Comparison of ENCODE assay signal across 23 cellular contexts in genomic region chr9:106481003-106481614, GRCh38.
"Had no signal": no experiment of that assay in that cellular context is flagged by ENCODE, and none has a peak within 500 bp of the region (broad histone marks: within the 10 kb centered on the region; RNA-seq: fewer than 3 reads in every experiment).

No MANE protein-coding gene starts in this region.

- H3K27ac Mint-ChIP-seq: activated CD8-positive, alpha-beta memory T cell treated with anti-CD3 and anti-CD28 coated beads, Interleukin-2, amount 10 ng/mL, durations not matched to agents 7 days and 5 days; activated T-cell treated with anti-CD3 and anti-CD28 coated beads, Interleukin-2, amount 50 U/mL, for 24 hours had no signal

- H3K4me3 Mint-ChIP-seq: activated CD8-positive, alpha-beta memory T cell treated with anti-CD3 and anti-CD28 coated beads, Interleukin-2, amount 10 ng/mL, durations not matched to agents 7 days and 5 days; activated T-cell treated with anti-CD3 and anti-CD28 coated beads, Interleukin-2, amount 50 U/mL, for 24 hours; brain; central memory CD8-positive, alpha-beta T cell; neural crest cell had no signal

- H3K4me1 Mint-ChIP-seq: activated CD8-positive, alpha-beta memory T cell treated with anti-CD3 and anti-CD28 coated beads, Interleukin-2, amount 10 ng/mL, durations not matched to agents 7 days and 5 days; central memory CD8-positive, alpha-beta T cell had no signal

- H3K9me3 Mint-ChIP-seq: activated T-cell treated with anti-CD3 and anti-CD28 coated beads, Interleukin-2, amount 50 U/mL, for 24 hours; central memory CD8-positive, alpha-beta T cell; neural crest cell had no signal

- H3K27me3 ChIP-seq: esophagus muscularis mucosa, gastrocnemius medialis, heart left ventricle, right lobe of liver, stomach, testis had no signal

- H3K9me3 ChIP-seq: esophagus muscularis mucosa, gastrocnemius medialis, heart left ventricle, right lobe of liver, stomach, testis had no signal

- H3K36me3 Mint-ChIP-seq: activated CD8-positive, alpha-beta memory T cell treated with anti-CD3 and anti-CD28 coated beads, Interleukin-2, amount 10 ng/mL, durations not matched to agents 7 days and 5 days; brain had no signal

- H3K36me3 ChIP-seq: esophagus muscularis mucosa, gastrocnemius medialis, heart left ventricle, right lobe of liver, stomach had no signal

- H3K4me3 ChIP-seq: coronary artery, esophagus muscularis mucosa, gastrocnemius medialis, heart left ventricle, lung, right lobe of liver, stomach, testis had no signal

- DNase-seq: activated CD4-positive, alpha-beta T cell treated with anti-CD3 and anti-CD28 coated beads, Interleukin-2, amount 50 U/mL, for 4 hours; activated CD8-positive, alpha-beta memory T cell treated with anti-CD3 and anti-CD28 coated beads, Interleukin-2, amount 10 ng/mL, durations not matched to agents 7 days and 5 days; activated gamma-delta T cell; activated T-cell treated with anti-CD3 and anti-CD28 coated beads, Interleukin-2, amount 50 U/mL, for 24 hours; amniotic stem cell; gastrocnemius medialis; heart left ventricle; left colon; midbrain; right lobe of liver; stimulated activated CD4-positive, alpha-beta T cell treated with anti-CD3 and anti-CD28 coated beads, Interleukin-12 subunit alpha, Interleukin-12 subunit beta, amount 100 ng/mL, for 4 hours; stimulated activated CD4-positive, alpha-beta T cell treated with anti-CD3 and anti-CD28 coated beads, Interleukin-2, amount 100 ng/mL, for 24 hours; stomach; T-helper 2 cell; testis had no signal

- ATAC-seq: activated CD4-positive, CD25-positive, alpha-beta regulatory T cell treated with anti-CD3 and anti-CD28 coated beads, Interleukin-2, amount 50 U/mL, for 24 hours; activated CD8-positive, alpha-beta memory T cell treated with anti-CD3 and anti-CD28 coated beads, Interleukin-2, amount 10 ng/mL, durations not matched to agents 7 days and 5 days; activated naive CD4-positive, alpha-beta T cell treated with anti-CD3 and anti-CD28 coated beads, Interleukin-2, amount 50 U/mL, for 72 hours; gastrocnemius medialis; heart left ventricle; left colon; right lobe of liver had no signal

- H3K27ac ChIP-seq: coronary artery, esophagus muscularis mucosa, gastrocnemius medialis, heart left ventricle, right lobe of liver, stomach, testis had no signal

- H3K27me3 Mint-ChIP-seq: activated CD8-positive, alpha-beta memory T cell treated with anti-CD3 and anti-CD28 coated beads, Interleukin-2, amount 10 ng/mL, durations not matched to agents 7 days and 5 days; activated T-cell treated with anti-CD3 and anti-CD28 coated beads, Interleukin-2, amount 50 U/mL, for 24 hours; central memory CD8-positive, alpha-beta T cell had no signal

- H3K4me1 ChIP-seq: testis had no signal
